In genomic region chr9:129836342-129837007, GRCh38 we compare ENCODE assay signal across 8 cellular contexts. TPM values are rescaled to one million over a fixed set of nuclear protein-coding genes. Genes with fewer than 3 reads are reported as not detected.
A peak's percentile ranks its signal among the peaks of the same experiment; 100 is the strongest.
DNase-seq lines count a peak whose midpoint lies in the region; ATAC-seq lines count a peak whose summit lies in the region.

No MANE protein-coding gene starts in this region.

- H3K4me3 ChIP-seq in SK-N-MC: peak overlapping the region; percentile 80
- peak overlapping the region; percentile 69 for H3K4me3 ChIP-seq in naive thymus-derived CD4-positive, alpha-beta T cell (ENCODE audit: low read length)

- peaks cover 17% of the 10 kb centered on the region for H3K36me3 ChIP-seq in SK-N-MC (ENCODE audit: insufficient read depth, low read length)
- H3K36me3 ChIP-seq in naive thymus-derived CD4-positive, alpha-beta T cell (ENCODE audit: control insufficient read depth in 2 of 3, insufficient read depth in 3 of 3, low read length in 3 of 3): peaks cover 10 to 30% (median 14%) of the 10 kb centered on the region in 3 experiments

- peaks cover 38 to 62% of the 10 kb centered on the region in 2 donors for H3K4me1 ChIP-seq in naive thymus-derived CD4-positive, alpha-beta T cell (ENCODE audit: control insufficient read depth in 2 of 2, insufficient read depth in 2 of 2, low read length in 2 of 2)

- no peak for ATAC-seq in central memory CD8-positive, alpha-beta T cell (replicated peaks; ENCODE audit: extremely low read depth, poor library complexity, severe bottlenecking)
- ATAC-seq in naive thymus-derived CD4-positive, alpha-beta T cell: no peak
- ATAC-seq in GM21526 (IDR thresholded peaks at IDR 0.05; ENCODE audit: low FRiP score, unreplicated experiment) (no peak), GM21576 (IDR thresholded peaks at IDR 0.05; ENCODE audit: unreplicated experiment) (no peak), HG03196 (IDR thresholded peaks at IDR 0.05; ENCODE audit: unreplicated experiment) (no peak)

- peak overlapping the region; percentile 71 for H3K9ac ChIP-seq in SK-N-MC (ENCODE audit: insufficient read length)

- H3K27me3 Mint-ChIP-seq in central memory CD8-positive, alpha-beta T cell: no peaks in the 10 kb centered on the region
- H3K27me3 Mint-ChIP-seq in naive thymus-derived CD4-positive, alpha-beta T cell: no peaks in the 10 kb centered on the region

- intact Hi-C loops in naive thymus-derived CD4-positive, alpha-beta T cell (cut with micrococcal nuclease): loop anchor here in 1 of 2 donors (5.0 to 10.0 kb wide), 2 partner anchors 126 to 398 kb away; no protein-coding TSS in a partner anchor

- H3K36me3 Mint-ChIP-seq in central memory CD8-positive, alpha-beta T cell (ENCODE audit: insufficient read depth): peaks cover 40% of the 10 kb centered on the region
- peaks cover 0 to 29% (median 10%) of the 10 kb centered on the region in 5 donors for H3K36me3 Mint-ChIP-seq in naive thymus-derived CD4-positive, alpha-beta T cell

- CTCF ChIA-PET in naive thymus-derived CD4-positive, alpha-beta T cell (lab: Charles Lee): interaction anchor here (0.6 to 1.6 kb wide), 4 partner anchors 27 to 263 kb away, joined by 3 to 10 read pairs (median 4); no protein-coding TSS in a partner anchor

- peak overlapping the region; percentile 97 for H3K27ac Mint-ChIP-seq in central memory CD8-positive, alpha-beta T cell (ENCODE audit: low read depth)
- H3K27ac Mint-ChIP-seq in naive thymus-derived CD4-positive, alpha-beta T cell: peak overlapping the region; percentile 91 to 97 (median 96)

- DNase-seq in GDM1 (lab: John Stamatoyannopoulos, UW) (peak; percentile 58), SK-N-MC (ENCODE audit: low read depth, low spot score) (no peak), D341Med (ENCODE audit: low spot score) (no peak)
- no peak for DNase-seq in central memory CD8-positive, alpha-beta T cell (ENCODE audit: low spot score in 2 of 2)
- peak in 8 of 9 donors; percentile 19 to 73 (median 27) for DNase-seq in naive thymus-derived CD4-positive, alpha-beta T cell

- POLR2A ChIA-PET in naive thymus-derived CD4-positive, alpha-beta T cell (lab: Charles Lee): interaction anchor here (0.7 to 11.4 kb wide), 13 partner anchors 9 to 1921 kb away, joined by 3 to 162 read pairs (median 4); partner anchors contain the start of gene TOR1A

- peaks cover 60% of the 10 kb centered on the region for H3K4me1 Mint-ChIP-seq in central memory CD8-positive, alpha-beta T cell
- peaks cover 49 to 78% (median 69%) of the 10 kb centered on the region in 7 donors for H3K4me1 Mint-ChIP-seq in naive thymus-derived CD4-positive, alpha-beta T cell

- H3K27ac ChIP-seq in SK-N-MC: no peak overlapping the region
- H3K27ac ChIP-seq in naive thymus-derived CD4-positive, alpha-beta T cell (ENCODE audit: low read depth, low read length): peak overlapping the region; percentile 97

- H3K27me3 ChIP-seq in naive thymus-derived CD4-positive, alpha-beta T cell (ENCODE audit: control insufficient read depth in 2 of 2, insufficient read depth in 2 of 2, low read length in 2 of 2): no peaks in the 10 kb centered on the region

- no peaks in the 10 kb centered on the region for H3K9me3 ChIP-seq in SK-N-MC (ENCODE audit: low read depth, low read length)
- no peaks in the 10 kb centered on the region for H3K9me3 ChIP-seq in naive thymus-derived CD4-positive, alpha-beta T cell (ENCODE audit: control insufficient read depth in 2 of 3, low read length in 3 of 3)

- peak overlapping the region; percentile 97 for H3K4me3 Mint-ChIP-seq in central memory CD8-positive, alpha-beta T cell
- peak overlapping the region; percentile 86 to 98 (median 95) for H3K4me3 Mint-ChIP-seq in naive thymus-derived CD4-positive, alpha-beta T cell

- H3K9me3 Mint-ChIP-seq in central memory CD8-positive, alpha-beta T cell: no peaks in the 10 kb centered on the region
- H3K9me3 Mint-ChIP-seq in naive thymus-derived CD4-positive, alpha-beta T cell: no peaks in the 10 kb centered on the region

RNA-seq across cellular contexts. Expression of gene USP20, which starts 1.2 kb away (rescaled TPM):
- 100 to 1,000 TPM in 3 of 5 experiments, 10 to 100 TPM in 2; 94.9 to 156 (median 118) TPM for total RNA-seq in naive thymus-derived CD4-positive, alpha-beta T cell
- 10 to 100 TPM; 41.0 to 87.2 TPM for polyA plus RNA-seq in naive thymus-derived CD4-positive, alpha-beta T cell

RNA-seq across cellular contexts. Expression of gene C9orf78, which starts 1.4 kb away (rescaled TPM):
- 100 to 1,000 TPM in 2 of 5 experiments, 10 to 100 TPM in 3; 66.2 to 118 (median 95.8) TPM for total RNA-seq in naive thymus-derived CD4-positive, alpha-beta T cell
- 100 to 1,000 TPM; 175 to 234 TPM for polyA plus RNA-seq in naive thymus-derived CD4-positive, alpha-beta T cell

RNA-seq across cellular contexts. Expression of gene TOR1A, which starts 12.5 kb away (rescaled TPM):
- total RNA-seq in naive thymus-derived CD4-positive, alpha-beta T cell: 10 to 100 TPM; 13.8 to 52.9 (median 34.7) TPM
- polyA plus RNA-seq in naive thymus-derived CD4-positive, alpha-beta T cell: 10 to 100 TPM; 48.9 to 68.2 TPM

RNA-seq across cellular contexts. Expression of gene TOR1B, which starts 33.5 kb away (rescaled TPM):
- total RNA-seq in naive thymus-derived CD4-positive, alpha-beta T cell: 10 to 100 TPM; 16.2 to 30.9 (median 23.9) TPM
- 10 to 100 TPM; 10.9 to 21.7 TPM for polyA plus RNA-seq in naive thymus-derived CD4-positive, alpha-beta T cell

Comparison
In these comparisons a context has a peak if more than half of its experiments do, and no peak if none do; other contexts are left out.
1. DNase-seq: peak in GDM1 (single experiment) and naive thymus-derived CD4-positive, alpha-beta T cell (8 of 9); none in SK-N-MC (single experiment), central memory CD8-positive, alpha-beta T cell (0 of 2) and D341Med (single experiment).